In the genomic region with DNA sequence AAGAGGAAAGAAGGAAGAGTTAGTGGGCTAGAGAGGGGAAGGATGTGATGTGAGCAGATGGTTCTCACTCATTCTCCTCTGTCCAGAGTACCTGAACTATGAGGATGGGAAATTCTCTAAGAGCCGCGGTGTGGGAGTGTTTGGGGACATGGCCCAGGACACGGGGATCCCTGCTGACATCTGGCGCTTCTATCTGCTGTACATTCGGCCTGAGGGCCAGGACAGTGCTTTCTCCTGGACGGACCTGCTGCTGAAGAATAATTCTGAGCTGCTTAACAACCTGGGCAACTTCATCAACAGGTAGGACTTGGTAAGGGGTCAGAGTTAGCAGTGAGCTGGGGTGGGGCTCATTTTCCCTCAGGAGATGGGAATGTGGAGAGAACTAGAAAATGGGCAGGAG, we compare ENCODE assay signal across 1 cellular context.
TF ChIP-seq lines count a peak whose summit lies in the region.

No MANE protein-coding gene starts in this region.

TF ChIP-seq in HepG2, 621 proteins besides CTCF, POLR2A, EP300 and RAD21:
- TF ChIP-seq, protein P1, sequence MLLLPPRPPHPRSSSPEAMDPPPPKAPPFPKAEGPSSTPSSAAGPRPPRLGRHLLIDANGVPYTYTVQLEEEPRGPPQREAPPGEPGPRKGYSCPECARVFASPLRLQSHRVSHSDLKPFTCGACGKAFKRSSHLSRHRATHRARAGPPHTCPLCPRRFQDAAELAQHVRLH (CRISPR knock-in tag; IDR thresholded peaks at IDR 0.05; ENCODE audit: borderline replicate concordance, low read depth), result no peak
- TF ChIP-seq BORCS8-MEF2B (CRISPR knock-in tag; IDR thresholded peaks at IDR 0.05), result no peak
- TF ChIP-seq, protein P2, sequence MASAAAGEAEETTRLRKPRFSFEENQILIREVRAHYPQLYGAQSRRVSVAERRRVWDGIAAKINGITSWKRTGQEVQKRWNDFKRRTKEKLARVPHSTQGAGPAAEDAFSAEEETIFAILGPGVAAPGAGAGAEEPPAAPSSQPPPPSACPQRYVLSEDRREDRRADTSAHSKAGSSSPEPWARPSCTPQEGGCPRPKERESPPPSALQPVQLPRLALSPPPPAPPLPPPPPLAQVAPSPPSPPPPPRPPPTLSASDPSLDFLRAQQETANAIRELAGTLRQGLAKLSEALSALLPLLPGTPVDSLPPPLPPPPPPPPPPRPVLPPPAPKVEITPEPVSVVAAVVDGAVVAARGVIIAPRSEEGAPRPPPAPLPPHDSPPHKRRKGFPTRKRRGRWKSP (CRISPR knock-in tag; IDR thresholded peaks at IDR 0.05), result no peak
- TF ChIP-seq ZNF781 (CRISPR knock-in tag; IDR thresholded peaks at IDR 0.05; ENCODE audit: borderline replicate concordance, not compliant biosample characterization), result no peak
- TF ChIP-seq FOXM1 (CRISPR knock-in tag; IDR thresholded peaks at IDR 0.05), result no peak
- 0 out of 2 replicates have a peak, but pooled peaks have one; percentile 34 for TF ChIP-seq POLR2G (IDR thresholded peaks at IDR 0.05; ENCODE audit: low read depth, low read length)
